9 cellular contexts compared by ENCODE assay signal in the genomic region with DNA sequence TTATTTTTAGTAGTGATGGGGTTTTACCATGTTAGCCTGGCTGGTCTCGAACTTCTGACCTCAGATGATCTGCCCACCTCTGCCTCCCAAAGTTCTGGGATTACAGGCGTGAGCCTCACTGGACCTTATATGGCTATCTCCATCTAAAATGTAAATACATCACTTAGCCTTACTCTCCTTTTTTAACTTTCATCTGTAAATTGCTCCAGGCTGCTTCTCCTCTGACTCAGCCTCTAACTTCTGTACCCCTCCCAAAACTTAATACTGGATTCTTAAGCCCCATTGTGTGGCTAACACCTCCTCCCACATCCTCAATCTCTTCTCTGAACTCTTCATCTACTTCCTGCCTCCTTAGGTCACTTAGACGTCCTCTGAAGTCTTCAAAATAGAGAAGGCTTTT. TPM values are rescaled to one million over a fixed set of nuclear protein-coding genes. Genes with fewer than 3 reads are reported as not detected.
A peak's percentile ranks its signal among the peaks of the same experiment; 100 is the strongest.
DNase-seq lines count a peak whose midpoint lies in the region; ATAC-seq and TF ChIP-seq lines count a peak whose summit lies in the region.
"Had no signal": no experiment of that assay in that cellular context is flagged by ENCODE, and none has a peak within 500 bp of the region (broad histone marks: within the 10 kb centered on the region; RNA-seq: fewer than 3 reads in every experiment).

No MANE protein-coding gene starts in this region.

- no peak for TF ChIP-seq POLR2A in tibial nerve (IDR thresholded peaks at IDR 0.05)

- H3K27me3 Mint-ChIP-seq in Caco-2 (ENCODE audit: insufficient read depth, unreplicated experiment) (no peaks in the 10 kb centered on the region), WTC11 (ENCODE audit: low read depth) (peaks cover 6% of the 10 kb centered on the region)

- CTCF ChIA-PET in Caco-2 (lab: Charles Lee), result no interaction called here
- CTCF ChIA-PET in WTC11 (lab: Charles Lee), result no interaction called here

- H3K36me3 Mint-ChIP-seq in Caco-2 (ENCODE audit: insufficient read depth, unreplicated experiment), result no peaks in the 10 kb centered on the region
- H3K36me3 Mint-ChIP-seq in WTC11, result no peaks in the 10 kb centered on the region

- H3K27ac Mint-ChIP-seq in Caco-2 (ENCODE audit: unreplicated experiment) (peak overlapping the region; percentile 66), WTC11 (no peak overlapping the region; the same call in 1 of the 2 replicates)

- intact Hi-C loops in Caco-2 (cut with micrococcal nuclease; ENCODE audit: unreplicated experiment), result no loop called here

- POLR2A ChIA-PET in Caco-2 (lab: Charles Lee), result no interaction called here
- POLR2A ChIA-PET in WTC11 (lab: Charles Lee), result no interaction called here

- no TSS peak for BruUV-seq in Caco-2 (replicated peaks; lab: Mats Ljungman, UMichigan)

- peaks cover 53% of the 10 kb centered on the region for H3K4me1 ChIP-seq in Caco-2
- peaks cover 65% of the 10 kb centered on the region for H3K4me1 ChIP-seq in muscle layer of colon (ENCODE audit: insufficient read depth, low read length)
- peaks cover 0 to 46% (median 17%) of the 10 kb centered on the region in 4 donors for H3K4me1 ChIP-seq in tibial nerve

- WGBS in tibial nerve, 2 donors, result 65 to 70% methylated on average over 3 of the region's 3 CpGs

- TF ChIP-seq CTCF in Caco-2 (IDR thresholded peaks at IDR 0.05; ENCODE audit: insufficient read depth in 1 of 2, low read depth in 1 of 2, low read length in 1 of 2, severe bottlenecking in 1 of 2, unreplicated experiment in 1 of 2), result no peak
- TF ChIP-seq CTCF in tibial nerve (IDR thresholded peaks at IDR 0.05), result no peak
- TF ChIP-seq CTCF in WTC11 (IDR thresholded peaks at IDR 0.05), result no peak

- ATAC-seq in HG03442 (IDR thresholded peaks at IDR 0.05; ENCODE audit: unreplicated experiment) (peak; percentile 28), GM19467 (IDR thresholded peaks at IDR 0.05; ENCODE audit: unreplicated experiment) (no peak), WTC11 (no peak)

- no peaks in the 10 kb centered on the region for H3K9me3 Mint-ChIP-seq in Caco-2 (ENCODE audit: unreplicated experiment)
- no peaks in the 10 kb centered on the region for H3K9me3 Mint-ChIP-seq in WTC11

- peak overlapping the region; percentile 16 for H3K27ac ChIP-seq in muscle layer of colon (ENCODE audit: low read depth, low read length)
- H3K27ac ChIP-seq in tibial nerve, result peak overlapping the region in 2 of 4 donors; percentile 52 to 56

- no peak overlapping the region for H3K9ac ChIP-seq in muscle layer of colon (ENCODE audit: low read length)

- H3K27me3 ChIP-seq in Caco-2 (replicated peaks; ENCODE audit: control insufficient read depth, insufficient read depth, low read length), result no peaks in the 10 kb centered on the region
- H3K27me3 ChIP-seq in muscle layer of colon (ENCODE audit: control insufficient read depth in 1 of 2, insufficient read depth in 2 of 2, low read length in 2 of 2), result no peaks in the 10 kb centered on the region
- H3K27me3 ChIP-seq in tibial nerve, result no peaks in the 10 kb centered on the region

- H3K4me3 ChIP-seq in Caco-2 (ENCODE audit: low read depth, low read length) (no peak overlapping the region), muscle layer of colon (ENCODE audit: low read depth in 1 of 2, low read length in 2 of 2) (no peak overlapping the region), tibial nerve (no peak overlapping the region)

- DNase-seq in Caco-2 (no peak), tibial nerve (ENCODE audit: low spot score in 2 of 2) (no peak), NCI-H774 (lab: John Stamatoyannopoulos, UW) (no peak), WTC11 (ENCODE audit: low spot score) (no peak)
- peak; percentile 24 for DNase-seq in activated gamma-delta T cell treated with anti-CD3 and anti-CD28 coated beads, Interleukin-2, amount 50 U/mL, for 16 hours (ENCODE audit: low read depth)
- DNase-seq: SHP77 had no signal

- H3K9me3 ChIP-seq in Caco-2, result no peaks in the 10 kb centered on the region
- H3K9me3 ChIP-seq in muscle layer of colon (ENCODE audit: low read length), result no peaks in the 10 kb centered on the region
- no peaks in the 10 kb centered on the region for H3K9me3 ChIP-seq in tibial nerve

- H3K4me3 Mint-ChIP-seq in Caco-2 (ENCODE audit: unreplicated experiment), result no peak overlapping the region
- no peak overlapping the region for H3K4me3 Mint-ChIP-seq in WTC11

- peaks cover 45% of the 10 kb centered on the region for H3K4me1 Mint-ChIP-seq in Caco-2 (ENCODE audit: low read depth, unreplicated experiment)
- peaks cover 18% of the 10 kb centered on the region for H3K4me1 Mint-ChIP-seq in WTC11

- H3K36me3 ChIP-seq in Caco-2 (ENCODE audit: control insufficient read depth, insufficient read depth, low read length), result no peaks in the 10 kb centered on the region
- no peaks in the 10 kb centered on the region for H3K36me3 ChIP-seq in muscle layer of colon (ENCODE audit: insufficient read depth, low read length)
- peaks cover 0 to 10% (median 0%) of the 10 kb centered on the region in 3 donors for H3K36me3 ChIP-seq in tibial nerve

- TF ChIP-seq EP300 in tibial nerve (IDR thresholded peaks at IDR 0.05), result no peak

TF ChIP-seq in WTC11, 78 proteins besides CTCF, POLR2A, EP300 and RAD21:
- TF ChIP-seq SOX15 (CRISPR knock-in tag; IDR thresholded peaks at IDR 0.05), result no peak
- TF ChIP-seq FOXJ3 (CRISPR knock-in tag; IDR thresholded peaks at IDR 0.05; ENCODE audit: borderline replicate concordance), result no peak
- TF ChIP-seq OVOL2 (CRISPR knock-in tag; IDR thresholded peaks at IDR 0.05; ENCODE audit: borderline replicate concordance), result no peak
- no peak for TF ChIP-seq FOXK1 (CRISPR knock-in tag; IDR thresholded peaks at IDR 0.05)
- no peak for TF ChIP-seq ZNF416 (CRISPR knock-in tag; IDR thresholded peaks at IDR 0.05)
- no peak for TF ChIP-seq NFYB (CRISPR knock-in tag; conservative IDR thresholded peaks at IDR 0.05; ENCODE audit: low read depth)
- no peak for TF ChIP-seq NR1H2 (CRISPR knock-in tag; IDR thresholded peaks at IDR 0.05)
- TF ChIP-seq, protein P1, sequence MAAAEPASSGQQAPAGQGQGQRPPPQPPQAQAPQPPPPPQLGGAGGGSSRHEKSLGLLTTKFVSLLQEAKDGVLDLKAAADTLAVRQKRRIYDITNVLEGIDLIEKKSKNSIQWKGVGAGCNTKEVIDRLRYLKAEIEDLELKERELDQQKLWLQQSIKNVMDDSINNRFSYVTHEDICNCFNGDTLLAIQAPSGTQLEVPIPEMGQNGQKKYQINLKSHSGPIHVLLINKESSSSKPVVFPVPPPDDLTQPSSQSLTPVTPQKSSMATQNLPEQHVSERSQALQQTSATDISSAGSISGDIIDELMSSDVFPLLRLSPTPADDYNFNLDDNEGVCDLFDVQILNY (CRISPR knock-in tag; IDR thresholded peaks at IDR 0.05), result no peak
- no peak for TF ChIP-seq GRHL2 (CRISPR knock-in tag; IDR thresholded peaks at IDR 0.05; ENCODE audit: insufficient replicate concordance, severe bottlenecking)

RNA-seq across cellular contexts. Expression of a gene that starts 4.0 kb away (rescaled TPM):
- total RNA-seq in Caco-2 (2022) (20.6 and 21.8 TPM in 2 replicates), tibial nerve (10 to 100 TPM; 14.9 to 25.3 (median 17.0) TPM), WTC11 (2021) (11.8 to 13.4 TPM (median 12.1 TPM) in 3 replicates)

RNA-seq across cellular contexts. Expression of a gene that starts 36.7 kb away (rescaled TPM):
- total RNA-seq in Caco-2 (2022) (30.2 and 31.9 TPM in 2 replicates), tibial nerve (10 to 100 TPM; 18.4 to 28.5 (median 24.9) TPM), WTC11 (2021) (16.0 to 19.1 TPM (median 16.7 TPM) in 3 replicates)
